Comparison of ENCODE assay signal across 21 cellular contexts in the genomic region with DNA sequence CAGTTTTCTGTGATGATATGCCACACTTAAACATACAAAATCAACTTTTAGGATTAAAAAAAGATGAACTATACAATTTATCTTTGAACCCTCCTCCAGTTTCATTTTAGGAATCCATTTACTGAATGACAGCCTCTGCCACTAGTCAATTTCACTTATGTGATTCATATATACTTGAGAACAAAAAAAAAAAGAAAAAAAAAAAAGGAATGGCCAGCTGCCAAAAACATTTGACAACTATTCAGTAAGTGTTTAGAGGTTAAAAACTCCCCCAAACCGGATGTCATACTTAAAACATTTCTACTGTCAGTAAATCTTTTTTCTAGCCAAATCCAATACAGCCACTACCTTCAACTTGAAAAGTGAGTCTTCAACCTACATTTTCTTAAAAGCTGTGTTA.
DNase-seq lines count a peak whose midpoint lies in the region; ATAC-seq, FAIRE-seq and TF ChIP-seq lines count a peak whose summit lies in the region.
"Had no signal": no experiment of that assay in that cellular context is flagged by ENCODE, and none has a peak within 500 bp of the region (broad histone marks: within the 10 kb centered on the region; RNA-seq: fewer than 3 reads in every experiment).

No MANE protein-coding gene starts in this region.

- no peak overlapping the region for H3K4me3 ChIP-seq in epithelial cell of esophagus (ENCODE audit: low read length)
- H3K4me3 ChIP-seq: breast epithelium had no signal

- no peak overlapping the region for H3K27ac Mint-ChIP-seq in activated CD4-positive, alpha-beta T cell treated with anti-CD3 and anti-CD28 coated beads, Interleukin-2, amount 10 ng/mL, durations not matched to agents 24 days and 14 days
- H3K27ac Mint-ChIP-seq: activated CD8-positive, alpha-beta memory T cell treated with anti-CD3 and anti-CD28 coated beads, Interleukin-2, amount 10 ng/mL, durations not matched to agents 7 days and 5 days; activated naive CD8-positive, alpha-beta T cell treated with anti-CD3 and anti-CD28 coated beads, Interleukin-2, amount 10 ng/mL, durations not matched to agents 7 days and 5 days; activated T-helper 2 cell treated with anti-CD3 and anti-CD28 coated beads, Interferon-gamma antibody, Interleukin-2, Interleukin-4, amounts not matched to agents 10 μg/mL and 5 μg/mL and 100 μg/mL, durations not matched to agents 14 hours and 24 hours and 36 hours; CD14-positive monocyte; natural killer cell treated with Interleukin-12 subunit alpha and Interleukin-12 subunit beta and Interleukin-15 and Interleukin-18, amount 100 ng/mL, for 72 hours; stimulated activated effector memory CD8-positive, alpha-beta T cell treated with anti-CD3 and anti-CD28 coated beads, Interleukin-12 subunit alpha, Interleukin-12 subunit beta, amount 100 ng/mL, for 72 hours had no signal

- H3K9me3 Mint-ChIP-seq in activated CD4-positive, alpha-beta T cell treated with anti-CD3 and anti-CD28 coated beads, Interleukin-2, amount 10 ng/mL, durations not matched to agents 24 days and 14 days, result no peaks in the 10 kb centered on the region
- H3K9me3 Mint-ChIP-seq: activated naive CD8-positive, alpha-beta T cell treated with anti-CD3 and anti-CD28 coated beads, Interleukin-2, amount 10 ng/mL, durations not matched to agents 7 days and 5 days; CD14-positive monocyte; natural killer cell treated with Interleukin-12 subunit alpha and Interleukin-12 subunit beta and Interleukin-15 and Interleukin-18, amount 100 ng/mL, for 72 hours had no signal

- intact Hi-C loops in activated CD4-positive, alpha-beta T cell treated with anti-CD3 and anti-CD28 coated beads, Interleukin-2, amount 10 ng/mL, durations not matched to agents 24 days and 14 days (cut with micrococcal nuclease), result no loop called here

- H3K4me1 Mint-ChIP-seq in activated CD4-positive, alpha-beta T cell treated with anti-CD3 and anti-CD28 coated beads, Interleukin-2, amount 10 ng/mL, durations not matched to agents 24 days and 14 days, result no peaks in the 10 kb centered on the region
- H3K4me1 Mint-ChIP-seq: activated CD8-positive, alpha-beta memory T cell treated with anti-CD3 and anti-CD28 coated beads, Interleukin-2, amount 10 ng/mL, durations not matched to agents 7 days and 5 days; activated naive CD8-positive, alpha-beta T cell treated with anti-CD3 and anti-CD28 coated beads, Interleukin-2, amount 10 ng/mL, durations not matched to agents 7 days and 5 days; CD14-positive monocyte; stimulated activated effector memory CD8-positive, alpha-beta T cell treated with anti-CD3 and anti-CD28 coated beads, Interleukin-12 subunit alpha, Interleukin-12 subunit beta, amount 100 ng/mL, for 72 hours had no signal

- TF ChIP-seq CTCF in epithelial cell of esophagus (IDR thresholded peaks at IDR 0.05; ENCODE audit: insufficient read depth, low read depth, low read length, missing control alignments), result no peak

- no peak for TF ChIP-seq POLR2A in H54 (IDR thresholded peaks at IDR 0.05; ENCODE audit: low read depth, low read length)

- H3K4me3 Mint-ChIP-seq in activated CD4-positive, alpha-beta T cell treated with anti-CD3 and anti-CD28 coated beads, Interleukin-2, amount 10 ng/mL, durations not matched to agents 24 days and 14 days, result no peak overlapping the region
- H3K4me3 Mint-ChIP-seq: activated CD8-positive, alpha-beta memory T cell treated with anti-CD3 and anti-CD28 coated beads, Interleukin-2, amount 10 ng/mL, durations not matched to agents 7 days and 5 days; activated naive CD8-positive, alpha-beta T cell treated with anti-CD3 and anti-CD28 coated beads, Interleukin-2, amount 10 ng/mL, durations not matched to agents 7 days and 5 days; CD14-positive monocyte; natural killer cell treated with Interleukin-12 subunit alpha and Interleukin-12 subunit beta and Interleukin-15 and Interleukin-18, amount 100 ng/mL, for 72 hours; stimulated activated effector memory CD8-positive, alpha-beta T cell treated with anti-CD3 and anti-CD28 coated beads, Interleukin-12 subunit alpha, Interleukin-12 subunit beta, amount 100 ng/mL, for 72 hours had no signal

- in situ Hi-C loops in G401 (cut with HindIII; ENCODE audit: low sequenced_read_pairs), result no loop called here

- FAIRE-seq in H54 (lab: Jason Lieb, UNC), result no peak
- FAIRE-seq: GM12892 had no signal

- DNase-seq in H54 (ENCODE audit: insufficient read length, low spot score) (peak; percentile 0), OCI-M1 (lab: John Stamatoyannopoulos, UW) (peak; percentile 3), epithelial cell of esophagus (ENCODE audit: low read depth) (peak; percentile 0), renal cortical epithelial cell (ENCODE audit: low read depth) (peak; percentile 32), G401 (ENCODE audit: low spot score) (no peak)
- no peak for DNase-seq in activated CD4-positive, alpha-beta T cell treated with anti-CD3 and anti-CD28 coated beads, Interleukin-2, amount 50 U/mL, for 1 hour
- DNase-seq in activated CD4-positive, alpha-beta T cell treated with anti-CD3 and anti-CD28 coated beads, Interleukin-2, amount 10 ng/mL, durations not matched to agents 24 days and 14 days, result no peak
- DNase-seq: activated CD4-positive, alpha-beta T cell treated with anti-CD3 and anti-CD28 coated beads for 4 hours; activated CD8-positive, alpha-beta memory T cell treated with anti-CD3 and anti-CD28 coated beads, Interleukin-2, amount 10 ng/mL, durations not matched to agents 7 days and 5 days; activated naive CD8-positive, alpha-beta T cell treated with anti-CD3 and anti-CD28 coated beads, Interleukin-2, amount 10 ng/mL, durations not matched to agents 7 days and 5 days; NCI-H2171; NCI-H69; SHP77 had no signal

- no peaks in the 10 kb centered on the region for H3K27me3 Mint-ChIP-seq in activated CD4-positive, alpha-beta T cell treated with anti-CD3 and anti-CD28 coated beads, Interleukin-2, amount 10 ng/mL, durations not matched to agents 24 days and 14 days
- H3K27me3 Mint-ChIP-seq: activated CD8-positive, alpha-beta memory T cell treated with anti-CD3 and anti-CD28 coated beads, Interleukin-2, amount 10 ng/mL, durations not matched to agents 7 days and 5 days; activated naive CD8-positive, alpha-beta T cell treated with anti-CD3 and anti-CD28 coated beads, Interleukin-2, amount 10 ng/mL, durations not matched to agents 7 days and 5 days had no signal

- ATAC-seq in GM19397 (IDR thresholded peaks at IDR 0.05; ENCODE audit: unreplicated experiment), result no peak
- ATAC-seq: activated CD8-positive, alpha-beta memory T cell treated with anti-CD3 and anti-CD28 coated beads, Interleukin-2, amount 10 ng/mL, durations not matched to agents 7 days and 5 days; natural killer cell treated with Interleukin-12 subunit alpha and Interleukin-12 subunit beta and Interleukin-15 and Interleukin-18, amount 100 ng/mL, for 72 hours; sciatic nerve; stimulated activated effector memory CD8-positive, alpha-beta T cell treated with anti-CD3 and anti-CD28 coated beads, Interleukin-12 subunit alpha, Interleukin-12 subunit beta, amount 100 ng/mL, for 72 hours had no signal

- no peaks in the 10 kb centered on the region for H3K36me3 Mint-ChIP-seq in activated CD4-positive, alpha-beta T cell treated with anti-CD3 and anti-CD28 coated beads, Interleukin-2, amount 10 ng/mL, durations not matched to agents 24 days and 14 days (ENCODE audit: low read depth)
- H3K36me3 Mint-ChIP-seq: activated CD8-positive, alpha-beta memory T cell treated with anti-CD3 and anti-CD28 coated beads, Interleukin-2, amount 10 ng/mL, durations not matched to agents 7 days and 5 days; activated naive CD8-positive, alpha-beta T cell treated with anti-CD3 and anti-CD28 coated beads, Interleukin-2, amount 10 ng/mL, durations not matched to agents 7 days and 5 days; CD14-positive monocyte; stimulated activated effector memory CD8-positive, alpha-beta T cell treated with anti-CD3 and anti-CD28 coated beads, Interleukin-12 subunit alpha, Interleukin-12 subunit beta, amount 100 ng/mL, for 72 hours had no signal

Comparison
In these comparisons a context has a peak if more than half of its experiments do, and no peak if none do; other contexts are left out.
1. DNase-seq: peak in H54 (single experiment), OCI-M1 (single experiment), epithelial cell of esophagus (single experiment) and renal cortical epithelial cell (single experiment); none in activated CD4-positive, alpha-beta T cell treated with anti-CD3 and anti-CD28 coated beads, Interleukin-2, amount 50 U/mL, for 1 hour (single experiment), activated CD4-positive, alpha-beta T cell treated with anti-CD3 and anti-CD28 coated beads, Interleukin-2, amount 10 ng/mL, durations not matched to agents 24 days and 14 days (single experiment) and G401 (single experiment).